ENCODE assay signal across 19 cellular contexts in the genomic region with DNA sequence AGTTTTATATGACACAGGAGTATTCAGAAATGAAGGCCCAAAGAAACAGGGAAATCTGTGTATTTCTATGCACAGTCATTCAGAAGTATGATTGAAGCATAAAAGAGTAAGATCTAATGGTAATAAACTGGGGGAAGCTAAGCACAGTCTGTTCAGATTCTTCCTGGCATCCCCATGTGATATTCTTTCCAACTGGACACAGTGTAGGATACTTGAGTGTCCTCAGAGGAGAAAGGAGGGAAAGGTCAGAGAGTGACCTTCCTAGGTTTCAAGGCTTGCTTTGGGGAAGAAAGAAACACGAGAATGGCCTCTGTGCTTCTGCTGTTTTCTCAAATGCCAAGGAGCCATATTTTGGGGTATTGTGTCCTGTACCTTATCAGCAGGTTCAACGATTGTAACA.
"Had no signal": no experiment of that assay in that cellular context is flagged by ENCODE, and none has a peak within 500 bp of the region (broad histone marks: within the 10 kb centered on the region; RNA-seq: fewer than 3 reads in every experiment).

No MANE protein-coding gene starts in this region.

- H3K27me3 Mint-ChIP-seq: IgD-negative memory B cell had no signal

- H3K9me3 ChIP-seq: SJCRH30 had no signal

- H3K36me3 Mint-ChIP-seq: IgD-negative memory B cell had no signal

- DNase-seq: Kasumi-1, MM.1S, NCI-H1092 treated with DMSO at 0.1 percent for 48 hours, NCI-H1436, NCI-H187, NCI-H2029, NCI-H2081 treated with DMSO at 0.1 percent for 48 hours, NCI-H2171, NCI-H446, NCI-H510A, NCI-H524 treated with DMSO at 0.1 percent for 48 hours, NCI-H69, NCI-H774, RPMI8226, SJCRH30 had no signal

- H3K9ac ChIP-seq: KMS-11 had no signal

- H3K27ac ChIP-seq: KMS-11, SJCRH30 had no signal

- H3K4me1 ChIP-seq: SJCRH30 had no signal

- H3K27ac Mint-ChIP-seq: IgD-negative memory B cell had no signal

- H3K4me1 Mint-ChIP-seq: IgD-negative memory B cell had no signal

- ATAC-seq: K562, SK-N-SH treated with all-trans-retinoic acid at 6 μM for 48 hours had no signal

- H3K4me2 ChIP-seq: KMS-11 had no signal

- H3K4me3 ChIP-seq: K562, SJCRH30 had no signal

- H3K36me3 ChIP-seq: SJCRH30 had no signal
